In genomic region chr1:73998348-73998959, GRCh38 we compare ENCODE assay signal across 8 cellular contexts.
DNase-seq lines count a peak whose midpoint lies in the region; ATAC-seq and TF ChIP-seq lines count a peak whose summit lies in the region.

No MANE protein-coding gene starts in this region.

- no peak overlapping the region for H3K27ac Mint-ChIP-seq in activated naive CD8-positive, alpha-beta T cell treated with anti-CD3 and anti-CD28 coated beads for 36 hours

- H3K36me3 ChIP-seq in gastrocnemius medialis = no peaks in the 10 kb centered on the region

- no peak overlapping the region for H3K4me3 Mint-ChIP-seq in activated naive CD8-positive, alpha-beta T cell treated with anti-CD3 and anti-CD28 coated beads for 36 hours

- no peak overlapping the region for H3K4me3 ChIP-seq in fibroblast of mammary gland (ENCODE audit: control insufficient read depth, low read depth, low read length)
- H3K4me3 ChIP-seq in gastrocnemius medialis = no peak overlapping the region

- in situ Hi-C loops in KBM-7 (cut with MboI; ENCODE audit: low pct_unique_long_range_greater_than_20kb, low sequenced_read_pairs) (no loop called here), gastrocnemius medialis (cut with MboI; ENCODE audit: low sequenced_read_pairs in 4 of 4) (no loop called here)

- H3K27me3 ChIP-seq in gastrocnemius medialis = no peaks in the 10 kb centered on the region

- H3K4me1 ChIP-seq in gastrocnemius medialis = no peaks in the 10 kb centered on the region

- ATAC-seq in GM18858 (IDR thresholded peaks at IDR 0.05; ENCODE audit: unreplicated experiment) (peak; percentile 75), gastrocnemius medialis (no peak)

- H3K27ac ChIP-seq in gastrocnemius medialis = no peak overlapping the region

- H3K9me3 ChIP-seq in gastrocnemius medialis = no peaks in the 10 kb centered on the region

- DNase-seq in AG09319 (ENCODE audit: extremely low read depth, low read depth) (no peak), KBM-7 (peak; percentile 48), OCI-M1 (lab: John Stamatoyannopoulos, UW) (peak; percentile 78), fibroblast of mammary gland (ENCODE audit: low read depth) (peak; percentile 51), stromal cell of bone marrow (ENCODE audit: low read depth) (peak; percentile 12), gastrocnemius medialis (no peak)
- no peak for DNase-seq in activated naive CD8-positive, alpha-beta T cell treated with anti-CD3 and anti-CD28 coated beads for 36 hours

- H3K9me3 Mint-ChIP-seq in activated naive CD8-positive, alpha-beta T cell treated with anti-CD3 and anti-CD28 coated beads for 36 hours = no peaks in the 10 kb centered on the region

- H3K36me3 Mint-ChIP-seq in activated naive CD8-positive, alpha-beta T cell treated with anti-CD3 and anti-CD28 coated beads for 36 hours = no peaks in the 10 kb centered on the region

- no peak for TF ChIP-seq POLR2A in gastrocnemius medialis (IDR thresholded peaks at IDR 0.05)

- no peaks in the 10 kb centered on the region for H3K27me3 Mint-ChIP-seq in activated naive CD8-positive, alpha-beta T cell treated with anti-CD3 and anti-CD28 coated beads for 36 hours

- intact Hi-C loops in gastrocnemius medialis (cut with DNase I; ENCODE audit: low total_unique reads) = no loop called here

- TF ChIP-seq CTCF in AG09319 (IDR thresholded peaks at IDR 0.05; ENCODE audit: low read depth, low read length) (peak; percentile 32), fibroblast of mammary gland (conservative IDR thresholded peaks at IDR 0.05; ENCODE audit: control insufficient read depth, insufficient read depth, low read depth, low read length) (peak; percentile 49), gastrocnemius medialis (IDR thresholded peaks at IDR 0.05 in 4 of 5, conservative IDR thresholded peaks at IDR 0.05 in 1 of 5) (peak in 1 of 5 experiments; percentile 34)

- H3K4me1 Mint-ChIP-seq in activated naive CD8-positive, alpha-beta T cell treated with anti-CD3 and anti-CD28 coated beads for 36 hours = no peaks in the 10 kb centered on the region

Comparison
In these comparisons a context has a peak if more than half of its experiments do, and no peak if none do; other contexts are left out.
1. DNase-seq: peak in KBM-7 (single experiment), OCI-M1 (single experiment), fibroblast of mammary gland (single experiment) and stromal cell of bone marrow (single experiment); none in AG09319 (single experiment), gastrocnemius medialis (0 of 2) and activated naive CD8-positive, alpha-beta T cell treated with anti-CD3 and anti-CD28 coated beads for 36 hours (single experiment).